Comparison of ENCODE assay signal across 11 cellular contexts in genomic region chr19:35907377-35907745, GRCh38. TPM values are rescaled to one million over a fixed set of nuclear protein-coding genes. Genes with fewer than 3 reads are reported as not detected.
DNase-seq lines count a peak whose midpoint lies in the region; FAIRE-seq and TF ChIP-seq lines count a peak whose summit lies in the region.
"Had no signal": no experiment of that assay in that cellular context is flagged by ENCODE, and none has a peak within 500 bp of the region (broad histone marks: within the 10 kb centered on the region; RNA-seq: fewer than 3 reads in every experiment).

No MANE protein-coding gene starts in this region.

- peak overlapping the region; percentile 68 for H2AFZ ChIP-seq in parathyroid adenoma

- FAIRE-seq in urothelium cell line (lab: Jason Lieb, UNC), result no peak

- H3K36me3 Mint-ChIP-seq in immature natural killer cell, result peaks cover 13 to 29% (median 17%) of the 10 kb centered on the region in 3 donors

- H3K4me1 Mint-ChIP-seq in immature natural killer cell, result peaks cover 67 to 68% of the 10 kb centered on the region in 2 donors

- no peaks in the 10 kb centered on the region for H3K79me2 ChIP-seq in parathyroid adenoma

- no peaks in the 10 kb centered on the region for H4K20me1 ChIP-seq in BLaER1

- H3K27me3 Mint-ChIP-seq in immature natural killer cell (ENCODE audit: low read depth in 3 of 3), result peaks cover 9 to 22% (median 11%) of the 10 kb centered on the region in 3 donors

- no peaks in the 10 kb centered on the region for H3K27me3 ChIP-seq in BLaER1
- H3K27me3 ChIP-seq in HL-60 (ENCODE audit: insufficient read depth, poor library complexity, severe bottlenecking), result no peaks in the 10 kb centered on the region
- no peaks in the 10 kb centered on the region for H3K27me3 ChIP-seq in parathyroid adenoma (ENCODE audit: control insufficient read depth, insufficient read depth, low read length)

- H3K36me3 ChIP-seq in BLaER1 (no peaks in the 10 kb centered on the region), parathyroid adenoma (ENCODE audit: control insufficient read depth, insufficient read depth, low read length) (no peaks in the 10 kb centered on the region)

- H3K9me3 Mint-ChIP-seq in immature natural killer cell, result no peaks in the 10 kb centered on the region

- H3K4me2 ChIP-seq in BLaER1, result peak overlapping the region; percentile 98
- H3K4me2 ChIP-seq in parathyroid adenoma (ENCODE audit: low read length), result no peak overlapping the region

- no peak overlapping the region for H3K4me3 ChIP-seq in BLaER1
- H3K4me3 ChIP-seq in HL-60 (replicated peaks; ENCODE audit: insufficient read depth, low read length), result peak overlapping the region; percentile 74
- H3K4me3 ChIP-seq in parathyroid adenoma (ENCODE audit: low read depth, low read length), result no peak overlapping the region

- DNase-seq in HL-60 (ENCODE audit: low read depth in 1 of 2, low spot score in 1 of 2) (no peak), immature natural killer cell (peak in 1 of 3 donors; percentile 19), HuH-7 (ENCODE audit: low spot score) (no peak), urothelium cell line (ENCODE audit: low spot score) (no peak), NCI-H345 (lab: John Stamatoyannopoulos, UW) (no peak)
- DNase-seq in stimulated activated naive CD4-positive, alpha-beta T cell (lab: John Stamatoyannopoulos, UW), result no peak
- DNase-seq: activated CD4-positive, alpha-beta T cell treated with anti-CD3 and anti-CD28 coated beads for 48 hours; activated gamma-delta T cell treated with Interleukin-2 at 50 U/mL for 16 hours; GF-D8 had no signal

- peak overlapping the region; percentile 94 to 100 (median 98) for H3K27ac Mint-ChIP-seq in immature natural killer cell

- TF ChIP-seq CTCF in HL-60 (IDR thresholded peaks at IDR 0.05; ENCODE audit: insufficient read depth, low read length), result no peak
- TF ChIP-seq CTCF in parathyroid adenoma (IDR thresholded peaks at IDR 0.05), result no peak

- peaks cover 92% of the 10 kb centered on the region for H3K4me1 ChIP-seq in BLaER1
- peaks cover 13% of the 10 kb centered on the region for H3K4me1 ChIP-seq in parathyroid adenoma

- peak overlapping the region; percentile 95 to 99 (median 98) for H3K4me3 Mint-ChIP-seq in immature natural killer cell

- no peaks in the 10 kb centered on the region for H3K9me3 ChIP-seq in BLaER1
- H3K9me3 ChIP-seq in parathyroid adenoma (ENCODE audit: control insufficient read depth, low read length), result no peaks in the 10 kb centered on the region

- H3K27ac ChIP-seq in BLaER1 (peak overlapping the region; percentile 98), HL-60 (replicated peaks) (peak overlapping the region; percentile 94), parathyroid adenoma (peak overlapping the region; percentile 13)

- H3K9ac ChIP-seq in BLaER1 (no peak overlapping the region), parathyroid adenoma (no peak overlapping the region)

RNA-seq across cellular contexts. Expression of gene TYROBP, which starts 0.7 kb away (rescaled TPM):
- 1,000 to 10,000 TPM; 2,771 to 3,312 (median 2,871) TPM for polyA plus RNA-seq in immature natural killer cell

RNA-seq across cellular contexts. Expression of gene HCST, which starts 5.0 kb away (rescaled TPM):
- polyA plus RNA-seq in immature natural killer cell, result 1,000 to 10,000 TPM; 1,885 to 2,801 (median 2,654) TPM

RNA-seq across cellular contexts. Expression of gene NFKBID, which starts 7.0 kb away (rescaled TPM):
- 1 to 10 TPM; 2.7 to 8.0 (median 2.9) TPM for polyA plus RNA-seq in immature natural killer cell

RNA-seq across cellular contexts. Expression of gene LRFN3, which starts 28.8 kb away (rescaled TPM):
- polyA plus RNA-seq in immature natural killer cell, result under 1 TPM; 0.17 to 0.62 (median 0.32) TPM

RNA-seq across cellular contexts. Expression of gene APLP1, which starts 39.0 kb away (rescaled TPM):
- under 1 TPM in 1 of 3 donors, not detected in 2; 0.72 TPM for polyA plus RNA-seq in immature natural killer cell

Comparison
In these comparisons a context has a peak if more than half of its experiments do, and no peak if none do; other contexts are left out.
1. H3K27ac ChIP-seq: peak in every context shown above with its lines; median percentile 98 in BLaER1; 94 in HL-60; 13 in parathyroid adenoma.